ENCODE assay signal across 1 cellular context in genomic region chr1:104745875-104746274, GRCh38.
TF ChIP-seq lines count a peak whose summit lies in the region.

No MANE protein-coding gene starts in this region.

TF ChIP-seq in GM12878, 131 proteins besides CTCF, POLR2A, EP300 and RAD21 (continued from another document):
- TF ChIP-seq ZNF274 (IDR thresholded peaks at IDR 0.05; ENCODE audit: insufficient read depth, insufficient read length) (no peak), EGR1 (IDR thresholded peaks at IDR 0.05; ENCODE audit: borderline replicate concordance in 1 of 2, low read depth in 2 of 2, low read length in 2 of 2) (no peak), NR2C1 (IDR thresholded peaks at IDR 0.05) (no peak), SREBF2 (IDR thresholded peaks at IDR 0.05; ENCODE audit: low read length) (no peak), ZBTB4 (CRISPR knock-in tag; IDR thresholded peaks at IDR 0.05) (no peak), SRF (IDR thresholded peaks at IDR 0.05; ENCODE audit: low read depth in 2 of 2, low read length in 2 of 2) (no peak), NR2F1 (conservative IDR thresholded peaks at IDR 0.05) (no peak)
